1 cellular context compared by ENCODE assay signal in the genomic region with DNA sequence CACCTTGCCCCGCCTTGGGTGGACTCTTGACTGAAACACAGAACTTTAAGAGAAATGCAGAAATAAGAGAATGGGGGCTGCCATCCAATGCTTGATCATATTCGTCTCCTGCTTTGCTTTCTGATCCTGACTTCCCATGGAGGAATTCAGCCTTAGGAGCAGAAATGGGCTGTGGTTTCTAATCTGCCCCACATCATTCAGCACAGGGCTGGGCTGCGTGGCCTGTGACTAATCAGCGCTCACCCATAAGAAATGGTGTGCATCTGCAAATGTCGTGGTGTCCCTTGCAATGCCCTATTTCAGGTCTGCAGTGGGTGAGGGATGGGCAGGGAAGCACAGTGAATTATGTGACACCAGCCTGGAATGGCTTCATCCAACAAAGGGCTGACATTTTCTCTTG.
TF ChIP-seq lines count a peak whose summit lies in the region.

No MANE protein-coding gene starts in this region.

TF ChIP-seq in K562, 482 proteins besides CTCF, POLR2A, EP300 and RAD21 (continued from another document and continues in another):
- TF ChIP-seq, protein P1, sequence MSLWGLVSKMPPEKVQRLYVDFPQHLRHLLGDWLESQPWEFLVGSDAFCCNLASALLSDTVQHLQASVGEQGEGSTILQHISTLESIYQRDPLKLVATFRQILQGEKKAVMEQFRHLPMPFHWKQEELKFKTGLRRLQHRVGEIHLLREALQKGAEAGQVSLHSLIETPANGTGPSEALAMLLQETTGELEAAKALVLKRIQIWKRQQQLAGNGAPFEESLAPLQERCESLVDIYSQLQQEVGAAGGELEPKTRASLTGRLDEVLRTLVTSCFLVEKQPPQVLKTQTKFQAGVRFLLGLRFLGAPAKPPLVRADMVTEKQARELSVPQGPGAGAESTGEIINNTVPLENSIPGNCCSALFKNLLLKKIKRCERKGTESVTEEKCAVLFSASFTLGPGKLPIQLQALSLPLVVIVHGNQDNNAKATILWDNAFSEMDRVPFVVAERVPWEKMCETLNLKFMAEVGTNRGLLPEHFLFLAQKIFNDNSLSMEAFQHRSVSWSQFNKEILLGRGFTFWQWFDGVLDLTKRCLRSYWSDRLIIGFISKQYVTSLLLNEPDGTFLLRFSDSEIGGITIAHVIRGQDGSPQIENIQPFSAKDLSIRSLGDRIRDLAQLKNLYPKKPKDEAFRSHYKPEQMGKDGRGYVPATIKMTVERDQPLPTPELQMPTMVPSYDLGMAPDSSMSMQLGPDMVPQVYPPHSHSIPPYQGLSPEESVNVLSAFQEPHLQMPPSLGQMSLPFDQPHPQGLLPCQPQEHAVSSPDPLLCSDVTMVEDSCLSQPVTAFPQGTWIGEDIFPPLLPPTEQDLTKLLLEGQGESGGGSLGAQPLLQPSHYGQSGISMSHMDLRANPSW (CRISPR knock-in tag; IDR thresholded peaks at IDR 0.05) = no peak
- TF ChIP-seq CHCHD3 (CRISPR knock-in tag; IDR thresholded peaks at IDR 0.05) = no peak
- TF ChIP-seq POLR2G (IDR thresholded peaks at IDR 0.05; ENCODE audit: low read depth, low read length) = no peak
- no peak for TF ChIP-seq POLR2B (IDR thresholded peaks at IDR 0.05; ENCODE audit: low read depth, partially characterized antibody)
- no peak for TF ChIP-seq LARP7 (IDR thresholded peaks at IDR 0.05)
- no peak for TF ChIP-seq TAF15 (IDR thresholded peaks at IDR 0.05; ENCODE audit: low read depth, low read length)
- no peak for TF ChIP-seq HDAC2 (IDR thresholded peaks at IDR 0.05)
- no peak for TF ChIP-seq POLR3A (IDR thresholded peaks at IDR 0.05; ENCODE audit: borderline replicate concordance, extremely low read depth, insufficient read depth, insufficient read length)
- TF ChIP-seq TCF7 (IDR thresholded peaks at IDR 0.05; ENCODE audit: borderline replicate concordance) = no peak
- TF ChIP-seq ZBED1 (IDR thresholded peaks at IDR 0.05) = no peak
- no peak for TF ChIP-seq MCM3 (IDR thresholded peaks at IDR 0.05)
- no peak for TF ChIP-seq POLR2H (tag; IDR thresholded peaks at IDR 0.05; ENCODE audit: low read depth)
- peak; percentile 28; the same call in 1 of the 2 replicates for TF ChIP-seq ESRRA (IDR thresholded peaks at IDR 0.05; ENCODE audit: borderline replicate concordance, low read depth)
- TF ChIP-seq ARID3A (IDR thresholded peaks at IDR 0.05; ENCODE audit: borderline replicate concordance, low read depth, low read length) = no peak
- peak; percentile 77 for TF ChIP-seq FOSL1 (tag; conservative IDR thresholded peaks at IDR 0.05)
- no peak for TF ChIP-seq RBM14 (IDR thresholded peaks at IDR 0.05; ENCODE audit: borderline replicate concordance, insufficient read depth, low read depth, low read length)
- TF ChIP-seq, protein P2, sequence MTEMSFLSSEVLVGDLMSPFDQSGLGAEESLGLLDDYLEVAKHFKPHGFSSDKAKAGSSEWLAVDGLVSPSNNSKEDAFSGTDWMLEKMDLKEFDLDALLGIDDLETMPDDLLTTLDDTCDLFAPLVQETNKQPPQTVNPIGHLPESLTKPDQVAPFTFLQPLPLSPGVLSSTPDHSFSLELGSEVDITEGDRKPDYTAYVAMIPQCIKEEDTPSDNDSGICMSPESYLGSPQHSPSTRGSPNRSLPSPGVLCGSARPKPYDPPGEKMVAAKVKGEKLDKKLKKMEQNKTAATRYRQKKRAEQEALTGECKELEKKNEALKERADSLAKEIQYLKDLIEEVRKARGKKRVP (CRISPR knock-in tag; IDR thresholded peaks at IDR 0.05) = no peak
- no peak for TF ChIP-seq NEUROD1 (IDR thresholded peaks at IDR 0.05; ENCODE audit: borderline replicate concordance, low read depth, low read length, partially characterized antibody)
- no peak for TF ChIP-seq ZNF695 (CRISPR knock-in tag; IDR thresholded peaks at IDR 0.05)
- TF ChIP-seq, protein P3, sequence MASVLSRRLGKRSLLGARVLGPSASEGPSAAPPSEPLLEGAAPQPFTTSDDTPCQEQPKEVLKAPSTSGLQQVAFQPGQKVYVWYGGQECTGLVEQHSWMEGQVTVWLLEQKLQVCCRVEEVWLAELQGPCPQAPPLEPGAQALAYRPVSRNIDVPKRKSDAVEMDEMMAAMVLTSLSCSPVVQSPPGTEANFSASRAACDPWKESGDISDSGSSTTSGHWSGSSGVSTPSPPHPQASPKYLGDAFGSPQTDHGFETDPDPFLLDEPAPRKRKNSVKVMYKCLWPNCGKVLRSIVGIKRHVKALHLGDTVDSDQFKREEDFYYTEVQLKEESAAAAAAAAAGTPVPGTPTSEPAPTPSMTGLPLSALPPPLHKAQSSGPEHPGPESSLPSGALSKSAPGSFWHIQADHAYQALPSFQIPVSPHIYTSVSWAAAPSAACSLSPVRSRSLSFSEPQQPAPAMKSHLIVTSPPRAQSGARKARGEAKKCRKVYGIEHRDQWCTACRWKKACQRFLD (CRISPR knock-in tag; IDR thresholded peaks at IDR 0.05) = no peak
- no peak for TF ChIP-seq ATF1 (CRISPR knock-in tag; IDR thresholded peaks at IDR 0.05)
- TF ChIP-seq ATF1 (tag; IDR thresholded peaks at IDR 0.05) = no peak
- TF ChIP-seq THRAP3 (IDR thresholded peaks at IDR 0.05; ENCODE audit: borderline replicate concordance) = no peak
- TF ChIP-seq PHF21A (IDR thresholded peaks at IDR 0.05; ENCODE audit: borderline replicate concordance, low read depth) = no peak
- no peak for TF ChIP-seq MTA3 (IDR thresholded peaks at IDR 0.05; ENCODE audit: borderline replicate concordance)
- TF ChIP-seq SMARCC2 (IDR thresholded peaks at IDR 0.05; ENCODE audit: low read depth) = no peak
- TF ChIP-seq MEF2D (tag; conservative IDR thresholded peaks at IDR 0.05; ENCODE audit: low read depth) = no peak
- no peak for TF ChIP-seq SNRNP70 (optimal IDR thresholded peaks at IDR 0.05; ENCODE audit: low read depth, low read length)
- no peak for TF ChIP-seq IRF9 (tag; IDR thresholded peaks at IDR 0.05)
- TF ChIP-seq SIN3B (IDR thresholded peaks at IDR 0.05; ENCODE audit: low read depth) = no peak
- TF ChIP-seq FOXK1 (CRISPR knock-in tag; IDR thresholded peaks at IDR 0.05; ENCODE audit: borderline replicate concordance) = no peak
- no peak for TF ChIP-seq ZNF408 (CRISPR knock-in tag; IDR thresholded peaks at IDR 0.05; ENCODE audit: low read depth)
- TF ChIP-seq LEF1 (IDR thresholded peaks at IDR 0.05) = no peak
- no peak for TF ChIP-seq ZNF184 (CRISPR knock-in tag; IDR thresholded peaks at IDR 0.05)
- TF ChIP-seq, protein P4, sequence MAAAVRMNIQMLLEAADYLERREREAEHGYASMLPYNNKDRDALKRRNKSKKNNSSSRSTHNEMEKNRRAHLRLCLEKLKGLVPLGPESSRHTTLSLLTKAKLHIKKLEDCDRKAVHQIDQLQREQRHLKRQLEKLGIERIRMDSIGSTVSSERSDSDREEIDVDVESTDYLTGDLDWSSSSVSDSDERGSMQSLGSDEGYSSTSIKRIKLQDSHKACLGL (CRISPR knock-in tag; IDR thresholded peaks at IDR 0.05; ENCODE audit: borderline replicate concordance, poor library complexity, severe bottlenecking) = no peak
- TF ChIP-seq, protein P5, sequence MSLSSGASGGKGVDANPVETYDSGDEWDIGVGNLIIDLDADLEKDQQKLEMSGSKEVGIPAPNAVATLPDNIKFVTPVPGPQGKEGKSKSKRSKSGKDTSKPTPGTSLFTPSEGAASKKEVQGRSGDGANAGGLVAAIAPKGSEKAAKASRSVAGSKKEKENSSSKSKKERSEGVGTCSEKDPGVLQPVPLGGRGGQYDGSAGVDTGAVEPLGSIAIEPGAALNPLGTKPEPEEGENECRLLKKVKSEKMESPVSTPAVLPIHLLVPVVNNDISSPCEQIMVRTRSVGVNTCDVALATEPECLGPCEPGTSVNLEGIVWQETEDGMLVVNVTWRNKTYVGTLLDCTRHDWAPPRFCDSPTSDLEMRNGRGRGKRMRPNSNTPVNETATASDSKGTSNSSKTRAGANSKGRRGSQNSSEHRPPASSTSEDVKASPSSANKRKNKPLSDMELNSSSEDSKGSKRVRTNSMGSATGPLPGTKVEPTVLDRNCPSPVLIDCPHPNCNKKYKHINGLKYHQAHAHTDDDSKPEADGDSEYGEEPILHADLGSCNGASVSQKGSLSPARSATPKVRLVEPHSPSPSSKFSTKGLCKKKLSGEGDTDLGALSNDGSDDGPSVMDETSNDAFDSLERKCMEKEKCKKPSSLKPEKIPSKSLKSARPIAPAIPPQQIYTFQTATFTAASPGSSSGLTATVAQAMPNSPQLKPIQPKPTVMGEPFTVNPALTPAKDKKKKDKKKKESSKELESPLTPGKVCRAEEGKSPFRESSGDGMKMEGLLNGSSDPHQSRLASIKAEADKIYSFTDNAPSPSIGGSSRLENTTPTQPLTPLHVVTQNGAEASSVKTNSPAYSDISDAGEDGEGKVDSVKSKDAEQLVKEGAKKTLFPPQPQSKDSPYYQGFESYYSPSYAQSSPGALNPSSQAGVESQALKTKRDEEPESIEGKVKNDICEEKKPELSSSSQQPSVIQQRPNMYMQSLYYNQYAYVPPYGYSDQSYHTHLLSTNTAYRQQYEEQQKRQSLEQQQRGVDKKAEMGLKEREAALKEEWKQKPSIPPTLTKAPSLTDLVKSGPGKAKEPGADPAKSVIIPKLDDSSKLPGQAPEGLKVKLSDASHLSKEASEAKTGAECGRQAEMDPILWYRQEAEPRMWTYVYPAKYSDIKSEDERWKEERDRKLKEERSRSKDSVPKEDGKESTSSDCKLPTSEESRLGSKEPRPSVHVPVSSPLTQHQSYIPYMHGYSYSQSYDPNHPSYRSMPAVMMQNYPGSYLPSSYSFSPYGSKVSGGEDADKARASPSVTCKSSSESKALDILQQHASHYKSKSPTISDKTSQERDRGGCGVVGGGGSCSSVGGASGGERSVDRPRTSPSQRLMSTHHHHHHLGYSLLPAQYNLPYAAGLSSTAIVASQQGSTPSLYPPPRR (CRISPR knock-in tag; IDR thresholded peaks at IDR 0.05; ENCODE audit: borderline replicate concordance) = no peak
- no peak for TF ChIP-seq ZNF449 (CRISPR knock-in tag; IDR thresholded peaks at IDR 0.05)
- no peak for TF ChIP-seq BDP1 (IDR thresholded peaks at IDR 0.05; ENCODE audit: insufficient read depth, insufficient read length)
- peak; percentile 41; the same call in 1 of the 2 replicates for TF ChIP-seq CTBP1 (IDR thresholded peaks at IDR 0.05; ENCODE audit: borderline replicate concordance)
- TF ChIP-seq CCNT2 (IDR thresholded peaks at IDR 0.05; ENCODE audit: borderline replicate concordance, extremely low read depth, insufficient read length, low read depth, low read length) = no peak
- no peak for TF ChIP-seq MYNN (IDR thresholded peaks at IDR 0.05)
- TF ChIP-seq MYNN (CRISPR knock-in tag; IDR thresholded peaks at IDR 0.05) = no peak
- no peak for TF ChIP-seq BHLHE40 (IDR thresholded peaks at IDR 0.05; ENCODE audit: low read length)
- TF ChIP-seq RHOXF2B (CRISPR knock-in tag; conservative IDR thresholded peaks at IDR 0.05) = no peak
- no peak for TF ChIP-seq RBM39 (optimal IDR thresholded peaks at IDR 0.05; ENCODE audit: low read depth, low read length)
- no peak for TF ChIP-seq CBX8 (IDR thresholded peaks at IDR 0.05; ENCODE audit: borderline replicate concordance, extremely low read depth, low read depth, low read length, poor library complexity, severe bottlenecking)
- no peak for TF ChIP-seq WHSC1 (IDR thresholded peaks at IDR 0.05; ENCODE audit: low read length)
- TF ChIP-seq ZNF140 (CRISPR knock-in tag; IDR thresholded peaks at IDR 0.05) = no peak
- TF ChIP-seq TAL1 (IDR thresholded peaks at IDR 0.05) = no peak
- TF ChIP-seq NR0B1 (IDR thresholded peaks at IDR 0.05; ENCODE audit: partially characterized antibody) = no peak
- no peak; the same call in 1 of the 2 replicates for TF ChIP-seq JUND (IDR thresholded peaks at IDR 0.05; ENCODE audit: borderline replicate concordance, low read depth, low read length)
- TF ChIP-seq JUND (tag; IDR thresholded peaks at IDR 0.05; ENCODE audit: borderline replicate concordance, low read depth, low read length) = peak; percentile 27; the same call in 1 of the 3 replicates
- no peak for TF ChIP-seq ZBTB7A (IDR thresholded peaks at IDR 0.05; ENCODE audit: borderline replicate concordance, control insufficient read depth, low read depth, low read length)
